Comparison of ENCODE assay signal across 3 cellular contexts in genomic region chr1:16860048-16860447, GRCh38. TPM values are rescaled to one million over a fixed set of nuclear protein-coding genes. Genes with fewer than 3 reads are reported as not detected.
"Had no signal": no experiment of that assay in that cellular context is flagged by ENCODE, and none has a peak within 500 bp of the region (broad histone marks: within the 10 kb centered on the region; RNA-seq: fewer than 3 reads in every experiment).

No MANE protein-coding gene starts in this region.

RNA-seq across cellular contexts. Expression of gene RNU1-2, which starts 35.7 kb away (rescaled TPM):
- polyA plus RNA-seq: adipose tissue, hepatocyte, stomach had no signal
